Comparison of ENCODE assay signal across 8 cellular contexts in the genomic region with DNA sequence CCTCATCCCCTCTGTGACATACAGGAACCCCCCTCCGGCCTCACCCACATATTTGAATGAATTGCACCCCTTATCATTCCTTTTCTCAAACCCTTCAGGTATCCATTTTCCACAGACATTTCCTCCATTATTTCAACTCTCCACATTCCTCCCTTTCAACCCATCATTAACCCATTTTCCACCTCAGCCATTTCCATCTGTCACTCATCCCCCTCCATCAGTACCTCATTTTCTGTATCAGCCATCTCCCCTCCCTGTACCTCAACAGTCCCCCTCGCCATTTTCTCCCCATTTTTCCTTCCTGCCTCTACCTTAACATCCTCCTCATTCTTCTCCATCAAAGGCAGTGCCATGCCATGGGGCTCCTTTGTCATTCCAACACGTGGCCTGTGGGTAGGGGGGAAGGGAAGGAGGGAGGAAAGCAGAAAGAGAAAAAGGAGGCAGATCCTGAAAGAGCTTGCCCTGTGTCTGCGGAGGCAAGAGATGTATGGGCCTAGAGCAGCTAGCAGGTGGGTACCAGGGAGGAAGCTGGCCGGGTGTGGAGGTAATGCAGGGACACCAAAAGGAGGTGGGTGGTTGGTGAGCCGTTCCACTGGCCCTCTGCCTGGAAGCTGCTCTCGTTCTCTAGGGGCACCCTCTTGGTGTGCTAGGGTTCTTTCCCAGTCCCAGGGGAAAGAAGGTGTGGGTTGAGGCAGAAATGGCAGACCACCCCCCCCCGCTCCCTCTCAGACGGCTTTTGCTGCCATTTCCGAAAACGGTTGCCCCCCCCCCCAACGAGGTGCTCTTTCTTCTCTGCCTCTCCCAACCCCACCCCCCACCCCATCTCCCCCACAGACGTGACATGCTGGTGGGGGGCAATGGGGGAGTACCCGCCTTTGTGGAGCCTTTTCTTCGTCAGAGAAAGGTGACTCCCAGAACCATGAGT. TPM values are rescaled to one million over a fixed set of nuclear protein-coding genes. Genes with fewer than 3 reads are reported as not detected.
DNase-seq lines count a peak whose midpoint lies in the region; ATAC-seq and TF ChIP-seq lines count a peak whose summit lies in the region.

No MANE protein-coding gene starts in this region.

- H3K4me2 ChIP-seq in smooth muscle cell, result peak overlapping the region; percentile 87

- H3K27ac ChIP-seq in right cardiac atrium (ENCODE audit: low read length) (peak overlapping the region; percentile 96), smooth muscle cell (ENCODE audit: low read depth) (peak overlapping the region; percentile 100)

- H3K4me3 ChIP-seq in right cardiac atrium (ENCODE audit: low read length), result peak overlapping the region; percentile 90
- H3K4me3 ChIP-seq in smooth muscle cell, result peak overlapping the region; percentile 8

- H3K9me3 Mint-ChIP-seq in activated CD4-positive, alpha-beta memory T cell treated with anti-CD3 and anti-CD28 coated beads, Interleukin-2, amount 10 ng/mL, durations not matched to agents 7 days and 5 days, result no peaks in the 10 kb centered on the region

- no peaks in the 10 kb centered on the region for H3K36me3 Mint-ChIP-seq in activated CD4-positive, alpha-beta memory T cell treated with anti-CD3 and anti-CD28 coated beads, Interleukin-2, amount 10 ng/mL, durations not matched to agents 7 days and 5 days (ENCODE audit: low read depth)

- H3K27me3 Mint-ChIP-seq in activated CD4-positive, alpha-beta memory T cell treated with anti-CD3 and anti-CD28 coated beads, Interleukin-2, amount 10 ng/mL, durations not matched to agents 7 days and 5 days, result no peaks in the 10 kb centered on the region

- peak; percentile 37 for TF ChIP-seq POLR2A in GM19099 (IDR thresholded peaks at IDR 0.05; ENCODE audit: extremely low read depth, insufficient read length, low read depth)

- peaks cover 9% of the 10 kb centered on the region for H4K20me1 ChIP-seq in smooth muscle cell (ENCODE audit: low read depth)

- no peaks in the 10 kb centered on the region for H3K27me3 ChIP-seq in right cardiac atrium (ENCODE audit: control insufficient read depth, insufficient read depth)
- H3K27me3 ChIP-seq in smooth muscle cell (ENCODE audit: low read depth), result no peaks in the 10 kb centered on the region

- no peaks in the 10 kb centered on the region for H3K79me2 ChIP-seq in smooth muscle cell (ENCODE audit: low read depth)

- intact Hi-C loops in right cardiac atrium (cut with DNase I), result no loop called here

- no peak overlapping the region for H2AFZ ChIP-seq in smooth muscle cell (ENCODE audit: low read depth)

- 61% methylated on average over 14 of the region's 15 CpGs for WGBS in right cardiac atrium
- 52% methylated on average over 9 of the region's 15 CpGs for WGBS in smooth muscle cell (ENCODE audit: low lambda C conversion rate)

- CTCF ChIA-PET in activated CD4-positive, alpha-beta memory T cell treated with anti-CD3 and anti-CD28 coated beads, Interleukin-2, amount 10 ng/mL, durations not matched to agents 7 days and 5 days (lab: Charles Lee), result no interaction called here

- H3K9me3 ChIP-seq in right cardiac atrium (ENCODE audit: control insufficient read depth, low read length) (no peaks in the 10 kb centered on the region), smooth muscle cell (replicated peaks; ENCODE audit: low read depth) (no peaks in the 10 kb centered on the region)

- no peaks in the 10 kb centered on the region for H3K36me3 ChIP-seq in smooth muscle cell (ENCODE audit: low read depth)

- peak overlapping the region; percentile 98 for H3K9ac ChIP-seq in smooth muscle cell (ENCODE audit: low read depth)

- peaks cover 52% of the 10 kb centered on the region for H3K4me1 Mint-ChIP-seq in activated CD4-positive, alpha-beta memory T cell treated with anti-CD3 and anti-CD28 coated beads, Interleukin-2, amount 10 ng/mL, durations not matched to agents 7 days and 5 days

- TF ChIP-seq CTCF in smooth muscle cell (IDR thresholded peaks at IDR 0.05; ENCODE audit: borderline replicate concordance, insufficient read depth, poor library complexity, severe bottlenecking), result no peak
- TF ChIP-seq CTCF in GM10266 (IDR thresholded peaks at IDR 0.05; ENCODE audit: control insufficient read depth, insufficient read depth, low read depth, missing control alignments), result no peak

- ATAC-seq in right cardiac atrium (no peak), HG02759 (IDR thresholded peaks at IDR 0.05; ENCODE audit: unreplicated experiment) (no peak), GM18519 (IDR thresholded peaks at IDR 0.05; ENCODE audit: low FRiP score, unreplicated experiment) (no peak)

- POLR2A ChIA-PET in activated CD4-positive, alpha-beta memory T cell treated with anti-CD3 and anti-CD28 coated beads, Interleukin-2, amount 10 ng/mL, durations not matched to agents 7 days and 5 days (lab: Charles Lee), result interaction anchor here (0.9 to 1.4 kb wide), 2 partner anchors 61 to 81 kb away, joined by 3 to 4 read pairs; a partner anchor contains a TSS

- peaks cover 34% of the 10 kb centered on the region for H3K4me1 ChIP-seq in right cardiac atrium (ENCODE audit: control insufficient read depth, insufficient read depth, low read length)
- peaks cover 57% of the 10 kb centered on the region for H3K4me1 ChIP-seq in smooth muscle cell (ENCODE audit: low read depth)

- peaks cover 47% of the 10 kb centered on the region for H3F3A ChIP-seq in smooth muscle cell (ENCODE audit: low read depth)

- no peak for DNase-seq in activated CD4-positive, alpha-beta memory T cell treated with anti-CD3 and anti-CD28 coated beads, Interleukin-2, amount 10 ng/mL, durations not matched to agents 7 days and 5 days
- DNase-seq in right cardiac atrium, result peak in 1 of 3 donors; percentile 60
- no peak for DNase-seq in smooth muscle cell (lab: John Stamatoyannopoulos, UW; ENCODE audit: unreplicated experiment)
- DNase-seq in GM10266 (ENCODE audit: extremely low spot score), result no peak
- DNase-seq in hepatic stellate cell (ENCODE audit: low spot score), result no peak

- peak overlapping the region; percentile 75 for H3K4me3 Mint-ChIP-seq in activated CD4-positive, alpha-beta memory T cell treated with anti-CD3 and anti-CD28 coated beads, Interleukin-2, amount 10 ng/mL, durations not matched to agents 7 days and 5 days

- H3K27ac Mint-ChIP-seq in activated CD4-positive, alpha-beta memory T cell treated with anti-CD3 and anti-CD28 coated beads, Interleukin-2, amount 10 ng/mL, durations not matched to agents 7 days and 5 days, result no peak overlapping the region

RNA-seq across cellular contexts. Expression of a gene that starts 1.6 kb away (rescaled TPM):
- 1 to 10 TPM; 3.2 to 4.1 TPM for total RNA-seq in activated CD4-positive, alpha-beta memory T cell treated with anti-CD3 and anti-CD28 coated beads, Interleukin-2, amount 10 ng/mL, durations not matched to agents 7 days and 5 days
- total RNA-seq in right cardiac atrium (10 to 100 TPM; 37.8 to 75.7 (median 51.4) TPM), smooth muscle cell (26.8 and 29.6 TPM in 2 replicates)
- polyA plus RNA-seq in right cardiac atrium (64.1 TPM), smooth muscle cell (28.4 and 30.5 TPM in 2 replicates)

RNA-seq across cellular contexts. Expression of a gene that starts 33.1 kb away (rescaled TPM):
- not detected for total RNA-seq in activated CD4-positive, alpha-beta memory T cell treated with anti-CD3 and anti-CD28 coated beads, Interleukin-2, amount 10 ng/mL, durations not matched to agents 7 days and 5 days
- total RNA-seq in right cardiac atrium (1 to 10 TPM in 1 of 4 donors, under 1 TPM in 3; 0.03 to 1.3 (median 0.28) TPM), smooth muscle cell (0.22 and 0.49 TPM in 2 replicates)
- polyA plus RNA-seq in right cardiac atrium (0.07 TPM), smooth muscle cell (0.07 and 0.90 TPM in 2 replicates)
